In the genomic region with DNA sequence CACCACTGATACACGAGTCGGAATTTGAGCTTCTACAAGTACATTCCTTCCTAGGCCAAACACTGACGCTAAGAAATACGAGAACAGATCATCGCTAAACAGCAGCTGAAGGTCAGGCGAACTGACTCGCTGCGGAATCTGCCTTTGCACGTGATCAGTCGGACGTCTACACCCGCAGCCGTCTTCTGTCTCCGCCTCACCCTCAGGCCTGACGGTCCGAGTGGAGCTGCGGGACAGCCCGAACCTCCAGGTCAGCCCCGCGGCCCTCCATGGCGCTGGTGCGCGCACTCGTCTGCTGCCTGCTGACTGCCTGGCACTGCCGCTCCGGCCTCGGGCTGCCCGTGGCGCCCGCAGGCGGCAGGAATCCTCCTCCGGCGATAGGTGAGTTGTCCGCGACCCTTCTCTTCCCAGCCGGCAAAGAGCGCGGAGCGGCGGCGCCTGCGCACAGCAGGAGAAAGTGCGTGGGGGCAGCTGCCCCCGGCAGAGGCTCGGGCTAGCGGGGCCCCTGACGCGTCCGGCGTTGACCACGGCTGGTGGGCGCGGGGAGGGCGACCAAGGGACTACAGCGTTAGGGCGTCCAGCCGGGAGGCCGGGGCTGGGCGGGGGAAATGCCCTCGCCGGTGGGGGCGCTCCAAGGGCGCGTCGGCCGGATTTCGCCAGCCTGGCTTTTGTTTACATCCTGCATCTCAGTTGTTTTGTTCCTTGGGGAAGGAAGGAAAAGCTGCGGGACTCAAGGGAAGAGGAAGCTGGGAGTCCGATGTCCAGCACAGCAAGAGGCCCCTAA, we compare ENCODE assay signal across 1 cellular context.
TF ChIP-seq lines count a peak whose summit lies in the region.

A gene with protein sequence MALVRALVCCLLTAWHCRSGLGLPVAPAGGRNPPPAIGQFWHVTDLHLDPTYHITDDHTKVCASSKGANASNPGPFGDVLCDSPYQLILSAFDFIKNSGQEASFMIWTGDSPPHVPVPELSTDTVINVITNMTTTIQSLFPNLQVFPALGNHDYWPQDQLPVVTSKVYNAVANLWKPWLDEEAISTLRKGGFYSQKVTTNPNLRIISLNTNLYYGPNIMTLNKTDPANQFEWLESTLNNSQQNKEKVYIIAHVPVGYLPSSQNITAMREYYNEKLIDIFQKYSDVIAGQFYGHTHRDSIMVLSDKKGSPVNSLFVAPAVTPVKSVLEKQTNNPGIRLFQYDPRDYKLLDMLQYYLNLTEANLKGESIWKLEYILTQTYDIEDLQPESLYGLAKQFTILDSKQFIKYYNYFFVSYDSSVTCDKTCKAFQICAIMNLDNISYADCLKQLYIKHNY (plus strand): TSS at position 181 of the 784 bp plus-strand sequence. CDS start 89 bp downstream, at position 270.

TF ChIP-seq in HepG2, 621 proteins besides CTCF, POLR2A, EP300 and RAD21 (continued from another document and continues in another):
- TF ChIP-seq, protein P1, sequence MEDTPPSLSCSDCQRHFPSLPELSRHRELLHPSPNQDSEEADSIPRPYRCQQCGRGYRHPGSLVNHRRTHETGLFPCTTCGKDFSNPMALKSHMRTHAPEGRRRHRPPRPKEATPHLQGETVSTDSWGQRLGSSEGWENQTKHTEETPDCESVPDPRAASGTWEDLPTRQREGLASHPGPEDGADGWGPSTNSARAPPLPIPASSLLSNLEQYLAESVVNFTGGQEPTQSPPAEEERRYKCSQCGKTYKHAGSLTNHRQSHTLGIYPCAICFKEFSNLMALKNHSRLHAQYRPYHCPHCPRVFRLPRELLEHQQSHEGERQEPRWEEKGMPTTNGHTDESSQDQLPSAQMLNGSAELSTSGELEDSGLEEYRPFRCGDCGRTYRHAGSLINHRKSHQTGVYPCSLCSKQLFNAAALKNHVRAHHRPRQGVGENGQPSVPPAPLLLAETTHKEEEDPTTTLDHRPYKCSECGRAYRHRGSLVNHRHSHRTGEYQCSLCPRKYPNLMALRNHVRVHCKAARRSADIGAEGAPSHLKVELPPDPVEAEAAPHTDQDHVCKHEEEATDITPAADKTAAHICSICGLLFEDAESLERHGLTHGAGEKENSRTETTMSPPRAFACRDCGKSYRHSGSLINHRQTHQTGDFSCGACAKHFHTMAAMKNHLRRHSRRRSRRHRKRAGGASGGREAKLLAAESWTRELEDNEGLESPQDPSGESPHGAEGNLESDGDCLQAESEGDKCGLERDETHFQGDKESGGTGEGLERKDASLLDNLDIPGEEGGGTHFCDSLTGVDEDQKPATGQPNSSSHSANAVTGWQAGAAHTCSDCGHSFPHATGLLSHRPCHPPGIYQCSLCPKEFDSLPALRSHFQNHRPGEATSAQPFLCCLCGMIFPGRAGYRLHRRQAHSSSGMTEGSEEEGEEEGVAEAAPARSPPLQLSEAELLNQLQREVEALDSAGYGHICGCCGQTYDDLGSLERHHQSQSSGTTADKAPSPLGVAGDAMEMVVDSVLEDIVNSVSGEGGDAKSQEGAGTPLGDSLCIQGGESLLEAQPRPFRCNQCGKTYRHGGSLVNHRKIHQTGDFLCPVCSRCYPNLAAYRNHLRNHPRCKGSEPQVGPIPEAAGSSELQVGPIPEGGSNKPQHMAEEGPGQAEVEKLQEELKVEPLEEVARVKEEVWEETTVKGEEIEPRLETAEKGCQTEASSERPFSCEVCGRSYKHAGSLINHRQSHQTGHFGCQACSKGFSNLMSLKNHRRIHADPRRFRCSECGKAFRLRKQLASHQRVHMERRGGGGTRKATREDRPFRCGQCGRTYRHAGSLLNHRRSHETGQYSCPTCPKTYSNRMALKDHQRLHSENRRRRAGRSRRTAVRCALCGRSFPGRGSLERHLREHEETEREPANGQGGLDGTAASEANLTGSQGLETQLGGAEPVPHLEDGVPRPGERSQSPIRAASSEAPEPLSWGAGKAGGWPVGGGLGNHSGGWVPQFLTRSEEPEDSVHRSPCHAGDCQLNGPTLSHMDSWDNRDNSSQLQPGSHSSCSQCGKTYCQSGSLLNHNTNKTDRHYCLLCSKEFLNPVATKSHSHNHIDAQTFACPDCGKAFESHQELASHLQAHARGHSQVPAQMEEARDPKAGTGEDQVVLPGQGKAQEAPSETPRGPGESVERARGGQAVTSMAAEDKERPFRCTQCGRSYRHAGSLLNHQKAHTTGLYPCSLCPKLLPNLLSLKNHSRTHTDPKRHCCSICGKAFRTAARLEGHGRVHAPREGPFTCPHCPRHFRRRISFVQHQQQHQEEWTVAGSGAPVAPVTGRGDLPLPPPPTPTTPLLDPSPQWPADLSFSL (CRISPR knock-in tag; IDR thresholded peaks at IDR 0.05): peak; percentile 78
- TF ChIP-seq ATF7 (IDR thresholded peaks at IDR 0.05) (no peak), ATF7 (CRISPR knock-in tag; IDR thresholded peaks at IDR 0.05) (no peak), SP2 (CRISPR knock-in tag; IDR thresholded peaks at IDR 0.05) (peak; percentile 57; the same call in 1 of the 2 replicates), CAMTA2 (CRISPR knock-in tag; IDR thresholded peaks at IDR 0.05; ENCODE audit: borderline replicate concordance) (peak; percentile 75; the same call in 1 of the 2 replicates), ZNF670 (CRISPR knock-in tag; IDR thresholded peaks at IDR 0.05; ENCODE audit: borderline replicate concordance) (peak; percentile 88; the same call in 1 of the 2 replicates), ZNF224 (CRISPR knock-in tag; IDR thresholded peaks at IDR 0.05) (peak; percentile 34; the same call in 1 of the 2 replicates), XBP1 (CRISPR knock-in tag; IDR thresholded peaks at IDR 0.05) (no peak), ZNF839 (CRISPR knock-in tag; IDR thresholded peaks at IDR 0.05; ENCODE audit: borderline replicate concordance) (peak; percentile 96), NR2F1 (CRISPR knock-in tag; IDR thresholded peaks at IDR 0.05) (0 out of 4 replicates have a peak, but pooled peaks of 1 of the 2 experiments have one; percentile 29), POGZ (CRISPR knock-in tag; IDR thresholded peaks at IDR 0.05) (peak; percentile 97; the same call in 1 of the 2 replicates), ZFYVE20 (CRISPR knock-in tag; IDR thresholded peaks at IDR 0.05; ENCODE audit: borderline replicate concordance, low read depth) (no peak), TCF12 (IDR thresholded peaks at IDR 0.05) (no peak), TCF12 (CRISPR knock-in tag; IDR thresholded peaks at IDR 0.05) (peak; percentile 59; the same call in 1 of the 2 replicates), SMYD3 (CRISPR knock-in tag; IDR thresholded peaks at IDR 0.05) (peak; percentile 99), KMT2A (CRISPR knock-in tag; IDR thresholded peaks at IDR 0.05) (peak; percentile 83), TCF7L2 (IDR thresholded peaks at IDR 0.05; ENCODE audit: low read depth, low read length) (no peak), SRF (IDR thresholded peaks at IDR 0.05; ENCODE audit: low read depth, low read length) (no peak), SNAI1 (CRISPR knock-in tag; IDR thresholded peaks at IDR 0.05; ENCODE audit: borderline replicate concordance) (peak; percentile 76; the same call in 1 of the 2 replicates), SALL1 (CRISPR knock-in tag; IDR thresholded peaks at IDR 0.05) (peak; percentile 97)
- TF ChIP-seq, protein P2, sequence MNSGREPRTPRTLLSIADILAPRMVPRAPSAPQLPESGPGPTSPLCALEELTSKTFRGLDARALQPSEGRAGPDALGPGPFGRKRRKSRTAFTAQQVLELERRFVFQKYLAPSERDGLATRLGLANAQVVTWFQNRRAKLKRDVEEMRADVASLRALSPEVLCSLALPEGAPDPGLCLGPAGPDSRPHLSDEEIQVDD (CRISPR knock-in tag; IDR thresholded peaks at IDR 0.05; ENCODE audit: borderline replicate concordance): 0 out of 2 replicates have a peak, but pooled peaks have one; percentile 86
- TF ChIP-seq, protein P3, sequence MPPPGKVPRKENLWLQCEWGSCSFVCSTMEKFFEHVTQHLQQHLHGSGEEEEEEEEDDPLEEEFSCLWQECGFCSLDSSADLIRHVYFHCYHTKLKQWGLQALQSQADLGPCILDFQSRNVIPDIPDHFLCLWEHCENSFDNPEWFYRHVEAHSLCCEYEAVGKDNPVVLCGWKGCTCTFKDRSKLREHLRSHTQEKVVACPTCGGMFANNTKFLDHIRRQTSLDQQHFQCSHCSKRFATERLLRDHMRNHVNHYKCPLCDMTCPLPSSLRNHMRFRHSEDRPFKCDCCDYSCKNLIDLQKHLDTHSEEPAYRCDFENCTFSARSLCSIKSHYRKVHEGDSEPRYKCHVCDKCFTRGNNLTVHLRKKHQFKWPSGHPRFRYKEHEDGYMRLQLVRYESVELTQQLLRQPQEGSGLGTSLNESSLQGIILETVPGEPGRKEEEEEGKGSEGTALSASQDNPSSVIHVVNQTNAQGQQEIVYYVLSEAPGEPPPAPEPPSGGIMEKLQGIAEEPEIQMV (CRISPR knock-in tag; IDR thresholded peaks at IDR 0.05; ENCODE audit: low read depth): peak; percentile 76
- TF ChIP-seq, protein P4, sequence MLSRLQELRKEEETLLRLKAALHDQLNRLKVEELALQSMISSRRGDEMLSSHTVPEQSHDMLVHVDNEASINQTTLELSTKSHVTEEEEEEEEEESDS (CRISPR knock-in tag; IDR thresholded peaks at IDR 0.05; ENCODE audit: borderline replicate concordance): peak; percentile 89; the same call in 1 of the 2 replicates
- TF ChIP-seq, protein P5, sequence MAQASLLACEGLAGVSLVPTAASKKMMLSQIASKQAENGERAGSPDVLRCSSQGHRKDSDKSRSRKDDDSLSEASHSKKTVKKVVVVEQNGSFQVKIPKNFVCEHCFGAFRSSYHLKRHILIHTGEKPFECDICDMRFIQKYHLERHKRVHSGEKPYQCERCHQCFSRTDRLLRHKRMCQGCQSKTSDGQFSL (CRISPR knock-in tag; IDR thresholded peaks at IDR 0.05): 0 out of 2 replicates have a peak, but pooled peaks have one; percentile 40
- TF ChIP-seq, protein P6, sequence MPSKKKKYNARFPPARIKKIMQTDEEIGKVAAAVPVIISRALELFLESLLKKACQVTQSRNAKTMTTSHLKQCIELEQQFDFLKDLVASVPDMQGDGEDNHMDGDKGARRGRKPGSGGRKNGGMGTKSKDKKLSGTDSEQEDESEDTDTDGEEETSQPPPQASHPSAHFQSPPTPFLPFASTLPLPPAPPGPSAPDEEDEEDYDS (CRISPR knock-in tag; IDR thresholded peaks at IDR 0.05): peak; percentile 69; the same call in 1 of the 2 replicates
- TF ChIP-seq, protein P7, sequence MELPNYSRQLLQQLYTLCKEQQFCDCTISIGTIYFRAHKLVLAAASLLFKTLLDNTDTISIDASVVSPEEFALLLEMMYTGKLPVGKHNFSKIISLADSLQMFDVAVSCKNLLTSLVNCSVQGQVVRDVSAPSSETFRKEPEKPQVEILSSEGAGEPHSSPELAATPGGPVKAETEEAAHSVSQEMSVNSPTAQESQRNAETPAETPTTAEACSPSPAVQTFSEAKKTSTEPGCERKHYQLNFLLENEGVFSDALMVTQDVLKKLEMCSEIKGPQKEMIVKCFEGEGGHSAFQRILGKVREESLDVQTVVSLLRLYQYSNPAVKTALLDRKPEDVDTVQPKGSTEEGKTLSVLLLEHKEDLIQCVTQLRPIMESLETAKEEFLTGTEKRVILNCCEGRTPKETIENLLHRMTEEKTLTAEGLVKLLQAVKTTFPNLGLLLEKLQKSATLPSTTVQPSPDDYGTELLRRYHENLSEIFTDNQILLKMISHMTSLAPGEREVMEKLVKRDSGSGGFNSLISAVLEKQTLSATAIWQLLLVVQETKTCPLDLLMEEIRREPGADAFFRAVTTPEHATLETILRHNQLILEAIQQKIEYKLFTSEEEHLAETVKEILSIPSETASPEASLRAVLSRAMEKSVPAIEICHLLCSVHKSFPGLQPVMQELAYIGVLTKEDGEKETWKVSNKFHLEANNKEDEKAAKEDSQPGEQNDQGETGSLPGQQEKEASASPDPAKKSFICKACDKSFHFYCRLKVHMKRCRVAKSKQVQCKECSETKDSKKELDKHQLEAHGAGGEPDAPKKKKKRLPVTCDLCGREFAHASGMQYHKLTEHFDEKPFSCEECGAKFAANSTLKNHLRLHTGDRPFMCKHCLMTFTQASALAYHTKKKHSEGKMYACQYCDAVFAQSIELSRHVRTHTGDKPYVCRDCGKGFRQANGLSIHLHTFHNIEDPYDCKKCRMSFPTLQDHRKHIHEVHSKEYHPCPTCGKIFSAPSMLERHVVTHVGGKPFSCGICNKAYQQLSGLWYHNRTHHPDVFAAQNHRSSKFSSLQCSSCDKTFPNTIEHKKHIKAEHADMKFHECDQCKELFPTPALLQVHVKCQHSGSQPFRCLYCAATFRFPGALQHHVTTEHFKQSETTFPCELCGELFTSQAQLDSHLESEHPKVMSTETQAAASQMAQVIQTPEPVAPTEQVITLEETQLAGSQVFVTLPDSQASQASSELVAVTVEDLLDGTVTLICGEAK (IDR thresholded peaks at IDR 0.05): no peak
- TF ChIP-seq, protein P7 (CRISPR knock-in tag; IDR thresholded peaks at IDR 0.05): peak; percentile 87
- TF ChIP-seq, protein P8, sequence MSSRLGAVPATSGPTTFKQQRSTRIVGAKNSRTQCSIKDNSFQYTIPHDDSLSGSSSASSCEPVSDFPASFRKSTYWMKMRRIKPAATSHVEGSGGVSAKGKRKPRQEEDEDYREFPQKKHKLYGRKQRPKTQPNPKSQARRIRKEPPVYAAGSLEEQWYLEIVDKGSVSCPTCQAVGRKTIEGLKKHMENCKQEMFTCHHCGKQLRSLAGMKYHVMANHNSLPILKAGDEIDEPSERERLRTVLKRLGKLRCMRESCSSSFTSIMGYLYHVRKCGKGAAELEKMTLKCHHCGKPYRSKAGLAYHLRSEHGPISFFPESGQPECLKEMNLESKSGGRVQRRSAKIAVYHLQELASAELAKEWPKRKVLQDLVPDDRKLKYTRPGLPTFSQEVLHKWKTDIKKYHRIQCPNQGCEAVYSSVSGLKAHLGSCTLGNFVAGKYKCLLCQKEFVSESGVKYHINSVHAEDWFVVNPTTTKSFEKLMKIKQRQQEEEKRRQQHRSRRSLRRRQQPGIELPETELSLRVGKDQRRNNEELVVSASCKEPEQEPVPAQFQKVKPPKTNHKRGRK (CRISPR knock-in tag; IDR thresholded peaks at IDR 0.05): peak; percentile 51; the same call in 1 of the 2 replicates
